ENCODE assay signal across 8 cellular contexts in genomic region chr12:53451661-53452158, GRCh38. TPM values are rescaled to one million over a fixed set of nuclear protein-coding genes. Genes with fewer than 3 reads are reported as not detected.
DNase-seq lines count a peak whose midpoint lies in the region; ATAC-seq, FAIRE-seq and TF ChIP-seq lines count a peak whose summit lies in the region.

PCBP2 (plus strand) TSS chr12:53452102; CDS start chr12:53454801, 2,699 bp downstream.

- ATAC-seq in GM19328 (IDR thresholded peaks at IDR 0.05; ENCODE audit: unreplicated experiment): peak; percentile 95
- peak; percentile 96 for ATAC-seq in HG03521 (IDR thresholded peaks at IDR 0.05; ENCODE audit: unreplicated experiment)
- peak; percentile 95 for ATAC-seq in HepG2

- H3K9ac ChIP-seq in HepG2 (ENCODE audit: insufficient read depth, low read depth, low read length): peak within 1 kb of the TSS; percentile 92

- peak; percentile 89 for FAIRE-seq in HepG2 (lab: Jason Lieb, UNC)

- CTCF ChIA-PET in HepG2 (lab: Yijun Ruan, JAX; ENCODE audit: low intra/inter-chr PET ratio, low total read pairs): interaction anchor here (1.2 kb wide), 1 partner anchor 99 kb away, joined by 4 read pairs; no protein-coding TSS in a partner anchor

- H3K79me2 ChIP-seq in HepG2 (ENCODE audit: insufficient read depth, low read length): peaks cover 42% of the 10 kb centered on the region

- peaks cover 67% of the 10 kb centered on the region for H3K36me3 Mint-ChIP-seq in dendritic cell treated with granulocyte-macrophage colony-stimulating factor and Interleukin-4, amounts not matched to agents 40 ng/mL and 50 ng/mL, for 4 days (ENCODE audit: low read depth)

- peaks cover 34% of the 10 kb centered on the region for H3K4me1 ChIP-seq in HepG2 (ENCODE audit: insufficient read depth, low read length)

- TF ChIP-seq RAD21 in HepG2 (CRISPR knock-in tag; IDR thresholded peaks at IDR 0.05): peak; percentile 59

- peak; percentile 100 for DNase-seq in NCI-H748 (lab: John Stamatoyannopoulos, UW; ENCODE audit: unreplicated experiment)
- peak; percentile 92 to 98 for DNase-seq in activated CD4-positive, alpha-beta T cell treated with anti-CD3 and anti-CD28 coated beads, Interleukin-2, amount 50 U/mL, for 24 hours (ENCODE audit: low read depth in 1 of 2, low spot score in 1 of 2)
- peak; percentile 98 for DNase-seq in HepG2 (ENCODE audit: low spot score)
- peak; percentile 98 for DNase-seq in stimulated activated CD4-positive, alpha-beta T cell treated with anti-CD3 and anti-CD28 coated beads, Interleukin-4, amount 100 ng/mL, for 24 hours

- in situ Hi-C loops in HepG2 (cut with HindIII; ENCODE audit: extremely low pct_ligation_motif_present, low pct_unique_long_range_greater_than_20kb): no loop called here

- H2AFZ ChIP-seq in HepG2 (ENCODE audit: low read length): no peak within 1 kb of the TSS

- H3K9me3 ChIP-seq in HepG2 (ENCODE audit: low read length): no peaks in the 10 kb centered on the region

- no peaks in the 10 kb centered on the region for H3K9me3 Mint-ChIP-seq in dendritic cell treated with granulocyte-macrophage colony-stimulating factor and Interleukin-4, amounts not matched to agents 40 ng/mL and 50 ng/mL, for 4 days

- intact Hi-C loops in dendritic cell treated with granulocyte-macrophage colony-stimulating factor and Interleukin-4, amounts not matched to agents 40 ng/mL and 50 ng/mL, for 4 days (cut with micrococcal nuclease): loop anchor here (1.0 to 5.0 kb wide), 3 partner anchors 10 to 276 kb away; partner anchors contain the start of genes CALCOCO1, PRR13 and TARBP2
- intact Hi-C loops in HepG2 (cut with micrococcal nuclease; ENCODE audit: unreplicated experiment): no loop called here

- H3K27ac Mint-ChIP-seq in dendritic cell treated with granulocyte-macrophage colony-stimulating factor and Interleukin-4, amounts not matched to agents 40 ng/mL and 50 ng/mL, for 4 days: peak within 1 kb of the TSS; percentile 96

- H3K4me3 Mint-ChIP-seq in dendritic cell treated with granulocyte-macrophage colony-stimulating factor and Interleukin-4, amounts not matched to agents 40 ng/mL and 50 ng/mL, for 4 days: peak within 1 kb of the TSS; percentile 92

- H3K36me3 ChIP-seq in HepG2 (replicated peaks in 1 of 2; ENCODE audit: control insufficient read depth in 1 of 2, insufficient read depth in 2 of 2, low read length in 2 of 2): peaks cover 15 to 31% of the 10 kb centered on the region in 2 experiments

- H3K27ac ChIP-seq in C4-2B: peak within 1 kb of the TSS; percentile 90
- peak within 1 kb of the TSS; percentile 92 for H3K27ac ChIP-seq in HepG2 (ENCODE audit: extremely low read length, insufficient read depth, low read length)

- BruUV-seq in HepG2 (replicated peaks; lab: Mats Ljungman, UMichigan): no TSS peak

- peaks cover 31% of the 10 kb centered on the region for H3K4me1 Mint-ChIP-seq in dendritic cell treated with granulocyte-macrophage colony-stimulating factor and Interleukin-4, amounts not matched to agents 40 ng/mL and 50 ng/mL, for 4 days (ENCODE audit: low read depth)

- under 1% methylated on average over 17 of the region's 32 CpGs for WGBS in HepG2 (ENCODE audit: low lambda C conversion rate)

- peak; percentile 87 to 91 for TF ChIP-seq POLR2A in HepG2 (IDR thresholded peaks at IDR 0.05; ENCODE audit: insufficient read depth in 1 of 2, low read depth in 2 of 2, low read length in 2 of 2)

- H3K27me3 ChIP-seq in HepG2 (ENCODE audit: control insufficient read depth in 1 of 2, insufficient read depth in 2 of 2, low read length in 2 of 2): no peaks in the 10 kb centered on the region

- TF ChIP-seq EP300 in HepG2 (IDR thresholded peaks at IDR 0.05; ENCODE audit: low read depth in 2 of 2, low read length in 2 of 2) (peak; percentile 31 to 42; a peak in 1 of 4 replicates), HepG2 (CRISPR knock-in tag; IDR thresholded peaks at IDR 0.05; ENCODE audit: borderline replicate concordance) (peak; percentile 47; the same call in 1 of the 2 replicates)

- H3K27me3 Mint-ChIP-seq in dendritic cell treated with granulocyte-macrophage colony-stimulating factor and Interleukin-4, amounts not matched to agents 40 ng/mL and 50 ng/mL, for 4 days: no peaks in the 10 kb centered on the region

- POLR2A ChIA-PET in HepG2 (lab: Yijun Ruan, JAX): interaction anchor here (0.6 to 2.3 kb wide), 4 partner anchors 11 to 49 kb away, joined by 3 to 16 read pairs (median 6); partner anchors contain the start of genes PRR13 and TARBP2

- H3K4me2 ChIP-seq in HepG2 (ENCODE audit: low read depth, low read length): peak within 1 kb of the TSS; percentile 91

- TF ChIP-seq CTCF in C4-2B (conservative IDR thresholded peaks at IDR 0.05): peak; percentile 93
- TF ChIP-seq CTCF in HepG2 (CRISPR knock-in tag; IDR thresholded peaks at IDR 0.05): peak; percentile 97

- H3K4me3 ChIP-seq in HepG2 (replicated peaks in 1 of 3; ENCODE audit: insufficient read depth in 1 of 3, low read depth in 2 of 3, low read length in 3 of 3): peak within 1 kb of the TSS; percentile 77 to 97 (median 95)

- peaks cover 40% of the 10 kb centered on the region for H4K20me1 ChIP-seq in HepG2 (ENCODE audit: insufficient read depth, low read length)

TF ChIP-seq in HepG2, 621 proteins besides CTCF, POLR2A, EP300 and RAD21 (continues in another document):
- TF ChIP-seq SMC3 (IDR thresholded peaks at IDR 0.05; ENCODE audit: low read length) (peak; percentile 22), SOX6 (IDR thresholded peaks at IDR 0.05) (no peak), SOX6 (CRISPR knock-in tag; IDR thresholded peaks at IDR 0.05) (peak; percentile 75), ZBTB49 (CRISPR knock-in tag; IDR thresholded peaks at IDR 0.05; ENCODE audit: borderline replicate concordance) (no peak), ZBTB21 (CRISPR knock-in tag; IDR thresholded peaks at IDR 0.05) (peak; percentile 76; the same call in 1 of the 2 replicates), PTBP1 (IDR thresholded peaks at IDR 0.05; ENCODE audit: low read depth, low read length, poor library complexity, severe bottlenecking) (no peak), KAT2B (IDR thresholded peaks at IDR 0.05; ENCODE audit: borderline replicate concordance, low read depth, low read length) (no peak), LCORL (IDR thresholded peaks at IDR 0.05) (no peak), LCORL (CRISPR knock-in tag; IDR thresholded peaks at IDR 0.05) (peak; percentile 75), ZNF572 (CRISPR knock-in tag; IDR thresholded peaks at IDR 0.05) (0 out of 2 replicates have a peak, but pooled peaks have one; percentile 43), ZSCAN30 (CRISPR knock-in tag; IDR thresholded peaks at IDR 0.05) (no peak)
- TF ChIP-seq, protein P1, sequence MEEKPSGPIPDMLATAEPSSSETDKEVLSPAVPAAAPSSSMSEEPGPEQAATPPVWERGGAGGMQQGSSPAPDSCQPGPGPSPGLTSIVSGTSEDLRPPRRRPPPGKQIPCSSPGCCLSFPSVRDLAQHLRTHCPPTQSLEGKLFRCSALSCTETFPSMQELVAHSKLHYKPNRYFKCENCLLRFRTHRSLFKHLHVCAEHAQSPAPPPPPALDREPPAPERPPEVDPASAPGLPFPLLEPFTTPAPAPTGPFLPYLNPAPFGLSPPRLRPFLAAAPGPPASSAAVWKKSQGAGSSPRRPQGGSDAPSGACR (CRISPR knock-in tag; IDR thresholded peaks at IDR 0.05): peak; percentile 88
- TF ChIP-seq, protein P2, sequence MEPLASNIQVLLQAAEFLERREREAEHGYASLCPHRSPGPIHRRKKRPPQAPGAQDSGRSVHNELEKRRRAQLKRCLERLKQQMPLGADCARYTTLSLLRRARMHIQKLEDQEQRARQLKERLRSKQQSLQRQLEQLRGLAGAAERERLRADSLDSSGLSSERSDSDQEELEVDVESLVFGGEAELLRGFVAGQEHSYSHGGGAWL (CRISPR knock-in tag; IDR thresholded peaks at IDR 0.05): peak; percentile 23; the same call in 1 of the 2 replicates

RNA-seq across cellular contexts. Expression of gene PCBP2, which starts in this region (rescaled TPM):
- 154 and 265 TPM in 2 replicates for total RNA-seq in HepG2 (2016; rRNA removed; fragmentation: Illumina TruSeq; extraction: Trizol)
- total RNA-seq in HepG2 (2016; cell fraction: cytosol; rRNA removed; fragmentation: Illumina TruSeq; extraction: Trizol; ENCODE audit: low read depth): 156 and 172 TPM in 2 replicates
- total RNA-seq in HepG2 (2016; cell fraction: insoluble cytoplasmic fraction; rRNA removed; fragmentation: Illumina TruSeq; extraction: Trizol): 132 and 265 TPM in 2 replicates
- 447 and 497 TPM in 2 replicates for total RNA-seq in HepG2 (2016; cell fraction: membrane; rRNA removed; fragmentation: Illumina TruSeq; extraction: Trizol)
- total RNA-seq in HepG2 (2016; cell fraction: nucleus; rRNA removed; fragmentation: Illumina TruSeq; extraction: Trizol): 279 and 306 TPM in 2 replicates
- 345 and 390 TPM in 2 replicates for polyA plus RNA-seq in HepG2 (2011; rRNA removed)
- polyA plus RNA-seq in HepG2 (2011; cell fraction: cytosol; rRNA removed): 323 and 364 TPM in 2 replicates
- 477 and 513 TPM in 2 replicates for polyA plus RNA-seq in HepG2 (2011; cell fraction: nucleus; rRNA removed)
- 786 and 1,014 TPM in 2 replicates for polyA plus RNA-seq in HepG2 (2012)
- polyA plus RNA-seq in HepG2 (2016; cell fraction: cytosol; fragmentation: Illumina TruSeq; extraction: Trizol; ENCODE audit: low read depth): 954 and 1,027 TPM in 2 replicates
- 599 and 702 TPM in 2 replicates for polyA plus RNA-seq in HepG2 (2016; cell fraction: insoluble cytoplasmic fraction; fragmentation: Illumina TruSeq; extraction: Trizol; ENCODE audit: low read depth)
- 1,162 and 1,386 TPM in 2 replicates for polyA plus RNA-seq in HepG2 (2016; cell fraction: membrane; fragmentation: Illumina TruSeq; extraction: Trizol; ENCODE audit: low read depth)
- polyA plus RNA-seq in HepG2 (2016; cell fraction: nucleus; fragmentation: Illumina TruSeq; extraction: Trizol; ENCODE audit: insufficient read depth, low read depth): 670 and 689 TPM in 2 replicates
- 709 and 1,043 TPM in 2 replicates for polyA minus RNA-seq in HepG2 (2011; rRNA and poly(A)+ RNA removed; ENCODE audit: low replicate concordance)
- polyA minus RNA-seq in HepG2 (2011; cell fraction: cytosol; rRNA and poly(A)+ RNA removed): 515 and 646 TPM in 2 replicates
- 549 and 596 TPM in 2 replicates for polyA minus RNA-seq in HepG2 (2011; cell fraction: nucleus; rRNA and poly(A)+ RNA removed)

Comparison
In these comparisons a context has a peak if more than half of its experiments do, and no peak if none do; other contexts are left out.
1. Peak in every context shown above with its lines: DNase-seq, ATAC-seq, H3K4me3 ChIP-seq and H3K27ac ChIP-seq.